16 cellular contexts compared by ENCODE assay signal in genomic region chr10:112227331-112227961, GRCh38. TPM values are rescaled to one million over a fixed set of nuclear protein-coding genes. Genes with fewer than 3 reads are reported as not detected.
DNase-seq lines count a peak whose midpoint lies in the region; ATAC-seq and TF ChIP-seq lines count a peak whose summit lies in the region.
"Had no signal": no experiment of that assay in that cellular context is flagged by ENCODE, and none has a peak within 500 bp of the region (broad histone marks: within the 10 kb centered on the region; RNA-seq: fewer than 3 reads in every experiment).

No MANE protein-coding gene starts in this region.

- TF ChIP-seq CTCF in MCF 10A (IDR thresholded peaks at IDR 0.05; ENCODE audit: unreplicated experiment): no peak
- TF ChIP-seq CTCF in breast epithelium (IDR thresholded peaks at IDR 0.05): no peak
- TF ChIP-seq CTCF in RWPE2 (IDR thresholded peaks at IDR 0.05; ENCODE audit: poor library complexity, severe bottlenecking): no peak
- no peak for TF ChIP-seq CTCF in upper lobe of right lung (IDR thresholded peaks at IDR 0.05)

- peaks cover 77% of the 10 kb centered on the region for H3K4me1 Mint-ChIP-seq in MCF 10A (ENCODE audit: insufficient read depth, unreplicated experiment)
- H3K4me1 Mint-ChIP-seq: activated CD4-positive, alpha-beta T cell treated with anti-CD3 and anti-CD28 coated beads for 36 hours; stimulated activated naive CD8-positive, alpha-beta T cell treated with anti-CD3 and anti-CD28 coated beads, Interleukin-15, amount 100 ng/mL, for 72 hours had no signal

- H3K36me3 Mint-ChIP-seq in MCF 10A (ENCODE audit: insufficient read depth, unreplicated experiment): no peaks in the 10 kb centered on the region

- H3K9me3 Mint-ChIP-seq in MCF 10A (ENCODE audit: unreplicated experiment): no peaks in the 10 kb centered on the region
- H3K9me3 Mint-ChIP-seq: stimulated activated naive CD8-positive, alpha-beta T cell treated with anti-CD3 and anti-CD28 coated beads, Interleukin-15, amount 100 ng/mL, for 72 hours had no signal

- POLR2A ChIA-PET in MCF 10A (lab: Yijun Ruan, JAX): interaction anchor here (0.7 to 4.7 kb wide), 6 partner anchors 9 to 44 kb away, joined by 3 to 38 read pairs (median 6); partner anchors contain the start of gene GPAM

- H3K27me3 ChIP-seq in breast epithelium: no peaks in the 10 kb centered on the region
- no peaks in the 10 kb centered on the region for H3K27me3 ChIP-seq in RWPE2 (ENCODE audit: insufficient read depth, poor library complexity, severe bottlenecking)
- no peaks in the 10 kb centered on the region for H3K27me3 ChIP-seq in upper lobe of right lung

- ATAC-seq in RWPE2 (ENCODE audit: low read depth): peak; percentile 45
- ATAC-seq in upper lobe of right lung: peak; percentile 89
- ATAC-seq: activated CD4-positive, alpha-beta T cell treated with anti-CD3 and anti-CD28 coated beads for 36 hours; gastroesophageal sphincter; stimulated activated naive CD8-positive, alpha-beta T cell treated with anti-CD3 and anti-CD28 coated beads, Interleukin-15, amount 100 ng/mL, for 72 hours had no signal

- intact Hi-C loops in MCF 10A (cut with micrococcal nuclease) (loop anchor here (5.0 kb wide), 1 partner anchor 45 kb away; the partner anchor contains the start of gene GPAM), breast epithelium (cut with DNase I; ENCODE audit: low total_unique reads) (no loop called here), upper lobe of right lung (cut with DNase I) (no loop called here)

- CTCF ChIA-PET in MCF 10A (lab: Yijun Ruan, JAX): interaction anchor here (0.5 to 1.4 kb wide), 6 partner anchors 15 to 395 kb away, joined by 3 to 4 read pairs (median 3); no protein-coding TSS in a partner anchor

- no peak overlapping the region for H3K4me3 ChIP-seq in breast epithelium
- H3K4me3 ChIP-seq in RWPE2 (ENCODE audit: severe bottlenecking): no peak overlapping the region
- no peak overlapping the region for H3K4me3 ChIP-seq in upper lobe of right lung
- H3K4me3 ChIP-seq: gastroesophageal sphincter had no signal

- H3K4me1 ChIP-seq in breast epithelium: no peaks in the 10 kb centered on the region
- peaks cover 18% of the 10 kb centered on the region for H3K4me1 ChIP-seq in RWPE2 (ENCODE audit: insufficient read depth, poor library complexity, severe bottlenecking)
- H3K4me1 ChIP-seq in upper lobe of right lung: peaks cover 8% of the 10 kb centered on the region
- H3K4me1 ChIP-seq: gastroesophageal sphincter, parathyroid adenoma had no signal

- no peak for TF ChIP-seq POLR2A in breast epithelium (IDR thresholded peaks at IDR 0.05)

- H3K4me3 Mint-ChIP-seq in MCF 10A (ENCODE audit: unreplicated experiment): peak overlapping the region; percentile 68
- H3K4me3 Mint-ChIP-seq: activated CD4-positive, alpha-beta T cell treated with anti-CD3 and anti-CD28 coated beads for 36 hours; B cell; stimulated activated naive CD8-positive, alpha-beta T cell treated with anti-CD3 and anti-CD28 coated beads, Interleukin-15, amount 100 ng/mL, for 72 hours had no signal

- peak; percentile 98 for DNase-seq in MCF 10A (ENCODE audit: unreplicated experiment)
- DNase-seq in breast epithelium (ENCODE audit: low spot score in 2 of 2): no peak
- DNase-seq in RWPE2 (ENCODE audit: low spot score): no peak
- peak; percentile 14 for DNase-seq in glomerular visceral epithelial cell (ENCODE audit: extremely low spot score)
- no peak for DNase-seq in upper lobe of right lung
- DNase-seq in NCI-H2107 treated with DMSO at 0.1 percent for 48 hours (lab: John Stamatoyannopoulos, UW; ENCODE audit: unreplicated experiment): no peak
- DNase-seq in ureter (ENCODE audit: low spot score): no peak
- DNase-seq in DMS53 (lab: John Stamatoyannopoulos, UW): no peak
- DNase-seq: activated CD4-positive, alpha-beta T cell treated with anti-CD3 and anti-CD28 coated beads for 36 hours; activated effector memory CD4-positive, alpha-beta T cell treated with anti-CD3 and anti-CD28 coated beads, Interleukin-2, amount 50 U/mL, for 16 hours; stimulated activated CD4-positive, alpha-beta T cell treated with anti-CD3 and anti-CD28 coated beads, Interleukin-2, amount 100 ng/mL, for 24 hours; stimulated activated naive CD8-positive, alpha-beta T cell treated with anti-CD3 and anti-CD28 coated beads, Interleukin-15, amount 100 ng/mL, for 72 hours had no signal

- H3K36me3 ChIP-seq in breast epithelium (no peaks in the 10 kb centered on the region), RWPE2 (ENCODE audit: low read depth) (no peaks in the 10 kb centered on the region), upper lobe of right lung (no peaks in the 10 kb centered on the region)
- H3K36me3 ChIP-seq: gastroesophageal sphincter had no signal

- no peaks in the 10 kb centered on the region for H3K27me3 Mint-ChIP-seq in MCF 10A (ENCODE audit: insufficient read depth, unreplicated experiment)
- H3K27me3 Mint-ChIP-seq: B cell had no signal

- BruUV-seq in MCF 10A (replicated peaks; lab: Mats Ljungman, UMichigan): no TSS peak

- no peaks in the 10 kb centered on the region for H3K9me3 ChIP-seq in breast epithelium
- H3K9me3 ChIP-seq in RWPE2 (ENCODE audit: severe bottlenecking): no peaks in the 10 kb centered on the region
- no peaks in the 10 kb centered on the region for H3K9me3 ChIP-seq in upper lobe of right lung
- H3K9me3 ChIP-seq: gastroesophageal sphincter had no signal

- H3K27ac Mint-ChIP-seq in MCF 10A (ENCODE audit: low read depth, unreplicated experiment): peak overlapping the region; percentile 53
- H3K27ac Mint-ChIP-seq: activated CD4-positive, alpha-beta T cell treated with anti-CD3 and anti-CD28 coated beads for 36 hours; B cell; stimulated activated naive CD8-positive, alpha-beta T cell treated with anti-CD3 and anti-CD28 coated beads, Interleukin-15, amount 100 ng/mL, for 72 hours had no signal

- H3K27ac ChIP-seq in breast epithelium: no peak overlapping the region
- peak overlapping the region; percentile 59 for H3K27ac ChIP-seq in RWPE2 (ENCODE audit: poor library complexity, severe bottlenecking)
- peak overlapping the region; percentile 36 for H3K27ac ChIP-seq in upper lobe of right lung
- H3K27ac ChIP-seq: gastroesophageal sphincter, parathyroid adenoma had no signal

RNA-seq across cellular contexts. Expression of gene GPAM, which starts 43.9 kb away (rescaled TPM):
- 19.8 and 20.4 TPM in 2 replicates for total RNA-seq in MCF 10A (2022)
- total RNA-seq in breast epithelium: 100 to 1,000 TPM in 1 of 3 donors, 10 to 100 TPM in 2; 13.4 to 462 (median 26.3) TPM
- total RNA-seq in upper lobe of right lung: 34.0 TPM
- total RNA-seq in ureter: 12.7 TPM

RNA-seq across cellular contexts. Expression of gene TECTB, which starts 55.8 kb away (rescaled TPM):
- total RNA-seq in MCF 10A (2022): not detected in 2 replicates
- total RNA-seq in breast epithelium: not detected
- not detected for total RNA-seq in upper lobe of right lung
- not detected for total RNA-seq in ureter
- total RNA-seq: activated CD4-positive, alpha-beta T cell treated with anti-CD3 and anti-CD28 coated beads for 36 hours; B cell; gastroesophageal sphincter; lower leg skin had no signal

Comparison
In these comparisons a context has a peak if more than half of its experiments do, and no peak if none do; other contexts are left out.
1. DNase-seq: peak in MCF 10A (single experiment) and glomerular visceral epithelial cell (single experiment); none in breast epithelium (0 of 2), RWPE2 (single experiment), upper lobe of right lung (single experiment), NCI-H2107 treated with DMSO at 0.1 percent for 48 hours (single experiment), ureter (single experiment) and DMS53 (single experiment).
2. H3K27ac ChIP-seq: peak in RWPE2 (single experiment) and upper lobe of right lung (single experiment); none in breast epithelium (0 of 2).